In the genomic region with DNA sequence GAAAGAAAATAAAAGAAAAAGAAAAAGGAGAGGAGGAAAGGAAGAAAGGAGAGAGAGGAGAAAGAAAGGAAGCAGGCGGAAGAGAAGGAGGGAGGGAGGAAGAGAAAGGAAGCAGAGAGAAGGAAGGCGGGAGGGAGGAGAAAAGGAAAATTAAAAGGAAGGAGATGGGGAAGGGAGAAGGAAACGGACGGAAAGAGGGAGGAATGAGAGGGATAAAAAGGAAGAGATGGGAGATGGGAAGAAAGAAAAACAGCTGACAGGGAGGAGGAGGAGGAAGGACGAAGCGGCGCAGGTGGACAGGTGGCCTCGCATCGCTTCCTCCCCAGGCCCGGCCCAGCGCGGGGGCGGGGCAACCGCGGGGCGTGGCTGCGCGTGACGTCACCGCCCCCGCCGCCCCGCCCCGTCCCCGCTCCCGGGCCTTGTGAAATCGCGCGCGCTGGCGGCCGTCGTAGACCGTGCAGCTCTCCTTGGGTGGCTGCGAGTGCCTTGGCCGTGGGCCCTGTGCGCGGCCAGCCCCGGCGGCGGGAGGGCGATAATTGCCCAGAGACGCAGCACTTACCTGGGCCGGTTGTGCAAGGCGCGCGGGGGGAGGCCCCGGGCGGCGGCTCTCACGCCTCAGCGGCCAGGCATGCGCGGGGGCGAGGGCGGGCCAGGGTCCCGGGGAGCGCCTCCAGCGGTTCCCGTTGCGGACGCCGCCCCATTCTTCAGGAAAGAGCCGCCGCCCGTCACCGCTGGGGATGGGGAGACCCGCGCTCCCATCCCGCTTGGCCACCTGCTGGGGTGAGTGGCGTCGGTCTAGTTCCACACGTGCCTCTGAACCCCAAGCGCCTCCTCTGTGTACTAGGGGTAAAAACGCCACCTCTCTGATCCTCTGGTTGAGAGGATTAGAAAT, we compare ENCODE assay signal across 8 cellular contexts.
DNase-seq lines count a peak whose midpoint lies in the region; TF ChIP-seq lines count a peak whose summit lies in the region.

No MANE protein-coding gene starts in this region.

- POLR2A ChIA-PET in HEK293 (lab: Yijun Ruan, JAX), result interaction anchor here (0.5 to 0.8 kb wide), 4 partner anchors 9 to 340 kb away, joined by 3 to 4 read pairs (median 4); a partner anchor contains a TSS

- TF ChIP-seq CTCF in HEK293 (tag by site-specific recombination; IDR thresholded peaks at IDR 0.05) (peak; percentile 61; the same call in 1 of the 2 replicates), astrocyte of the spinal cord (IDR thresholded peaks at IDR 0.05; ENCODE audit: low read depth, low read length) (no peak)

- peak overlapping the region; percentile 59; the same call in 1 of the 2 replicates for H3K27ac ChIP-seq in HEK293 (ENCODE audit: extremely low read depth, low read depth, low read length)

- H3K4me3 ChIP-seq in HEK293 (ENCODE audit: low read depth, low read length), result peak overlapping the region; percentile 65
- peak overlapping the region; percentile 39 for H3K4me3 ChIP-seq in astrocyte of the spinal cord (ENCODE audit: low read depth, low read length)
- peak overlapping the region; percentile 38 for H3K4me3 ChIP-seq in iPS-11a (ENCODE audit: low read depth, low read length)
- H3K4me3 ChIP-seq in skeletal muscle cell (ENCODE audit: low read depth, low read length), result peak overlapping the region; percentile 44

- in situ Hi-C loops in astrocyte of the spinal cord (cut with HindIII; ENCODE audit: low sequenced_read_pairs), result no loop called here

- H3K9me3 ChIP-seq in HEK293 (ENCODE audit: control insufficient read depth, insufficient read depth, low read depth, low read length), result no peaks in the 10 kb centered on the region

- no peaks in the 10 kb centered on the region for H3K36me3 ChIP-seq in HEK293 (ENCODE audit: control insufficient read depth in 2 of 2, insufficient read depth in 1 of 2, low read length in 2 of 2)

- CTCF ChIA-PET in HEK293 (lab: Yijun Ruan, JAX), result interaction anchor here (0.9 to 1.2 kb wide), 2 partner anchors 11 to 87 kb away, joined by 3 to 5 read pairs; no protein-coding TSS in a partner anchor

- peak; percentile 94 for DNase-seq in GM03348 (ENCODE audit: low spot score)
- peak; percentile 58 for DNase-seq in NCI-H1092 treated with DMSO at 0.1 percent for 48 hours (lab: John Stamatoyannopoulos, UW)
- peak; percentile 57 for DNase-seq in T-helper 22 cell (ENCODE audit: low read depth)
- peak; percentile 16 for DNase-seq in astrocyte of the spinal cord (ENCODE audit: low read depth, low spot score)
- peak; percentile 10 for DNase-seq in skeletal muscle cell (ENCODE audit: low read depth)
- DNase-seq in T1000 (lab: John Stamatoyannopoulos, UW), result no peak

- H3K4me1 ChIP-seq in HEK293 (ENCODE audit: control insufficient read depth, insufficient read depth, low read length), result peaks cover 3% of the 10 kb centered on the region; the same call in 1 of the 2 replicates

TF ChIP-seq in HEK293, 187 proteins besides CTCF, POLR2A, EP300 and RAD21 (continues in another document):
- TF ChIP-seq, protein P1, sequence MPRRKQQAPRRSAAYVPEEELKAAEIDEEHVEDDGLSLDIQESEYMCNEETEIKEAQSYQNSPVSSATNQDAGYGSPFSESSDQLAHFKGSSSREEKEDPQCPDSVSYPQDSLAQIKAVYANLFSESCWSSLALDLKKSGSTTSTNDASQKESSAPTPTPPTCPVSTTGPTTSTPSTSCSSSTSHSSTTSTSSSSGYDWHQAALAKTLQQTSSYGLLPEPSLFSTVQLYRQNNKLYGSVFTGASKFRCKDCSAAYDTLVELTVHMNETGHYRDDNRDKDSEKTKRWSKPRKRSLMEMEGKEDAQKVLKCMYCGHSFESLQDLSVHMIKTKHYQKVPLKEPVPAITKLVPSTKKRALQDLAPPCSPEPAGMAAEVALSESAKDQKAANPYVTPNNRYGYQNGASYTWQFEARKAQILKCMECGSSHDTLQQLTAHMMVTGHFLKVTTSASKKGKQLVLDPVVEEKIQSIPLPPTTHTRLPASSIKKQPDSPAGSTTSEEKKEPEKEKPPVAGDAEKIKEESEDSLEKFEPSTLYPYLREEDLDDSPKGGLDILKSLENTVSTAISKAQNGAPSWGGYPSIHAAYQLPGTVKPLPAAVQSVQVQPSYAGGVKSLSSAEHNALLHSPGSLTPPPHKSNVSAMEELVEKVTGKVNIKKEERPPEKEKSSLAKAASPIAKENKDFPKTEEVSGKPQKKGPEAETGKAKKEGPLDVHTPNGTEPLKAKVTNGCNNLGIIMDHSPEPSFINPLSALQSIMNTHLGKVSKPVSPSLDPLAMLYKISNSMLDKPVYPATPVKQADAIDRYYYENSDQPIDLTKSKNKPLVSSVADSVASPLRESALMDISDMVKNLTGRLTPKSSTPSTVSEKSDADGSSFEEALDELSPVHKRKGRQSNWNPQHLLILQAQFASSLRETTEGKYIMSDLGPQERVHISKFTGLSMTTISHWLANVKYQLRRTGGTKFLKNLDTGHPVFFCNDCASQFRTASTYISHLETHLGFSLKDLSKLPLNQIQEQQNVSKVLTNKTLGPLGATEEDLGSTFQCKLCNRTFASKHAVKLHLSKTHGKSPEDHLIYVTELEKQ (tag by site-specific recombination; IDR thresholded peaks at IDR 0.05; ENCODE audit: borderline replicate concordance), result no peak
- TF ChIP-seq ZNF76 (tag by site-specific recombination; IDR thresholded peaks at IDR 0.05; ENCODE audit: borderline replicate concordance, low read depth), result no peak
- TF ChIP-seq YY2 (tag by site-specific recombination; IDR thresholded peaks at IDR 0.05), result no peak
- TF ChIP-seq HOXC10 (CRISPR knock-in tag; IDR thresholded peaks at IDR 0.05), result no peak
- no peak for TF ChIP-seq ZNF23 (tag by site-specific recombination; IDR thresholded peaks at IDR 0.05; ENCODE audit: borderline replicate concordance)
- TF ChIP-seq ZNF677 (tag by site-specific recombination; IDR thresholded peaks at IDR 0.05), result no peak
- TF ChIP-seq, protein P2, sequence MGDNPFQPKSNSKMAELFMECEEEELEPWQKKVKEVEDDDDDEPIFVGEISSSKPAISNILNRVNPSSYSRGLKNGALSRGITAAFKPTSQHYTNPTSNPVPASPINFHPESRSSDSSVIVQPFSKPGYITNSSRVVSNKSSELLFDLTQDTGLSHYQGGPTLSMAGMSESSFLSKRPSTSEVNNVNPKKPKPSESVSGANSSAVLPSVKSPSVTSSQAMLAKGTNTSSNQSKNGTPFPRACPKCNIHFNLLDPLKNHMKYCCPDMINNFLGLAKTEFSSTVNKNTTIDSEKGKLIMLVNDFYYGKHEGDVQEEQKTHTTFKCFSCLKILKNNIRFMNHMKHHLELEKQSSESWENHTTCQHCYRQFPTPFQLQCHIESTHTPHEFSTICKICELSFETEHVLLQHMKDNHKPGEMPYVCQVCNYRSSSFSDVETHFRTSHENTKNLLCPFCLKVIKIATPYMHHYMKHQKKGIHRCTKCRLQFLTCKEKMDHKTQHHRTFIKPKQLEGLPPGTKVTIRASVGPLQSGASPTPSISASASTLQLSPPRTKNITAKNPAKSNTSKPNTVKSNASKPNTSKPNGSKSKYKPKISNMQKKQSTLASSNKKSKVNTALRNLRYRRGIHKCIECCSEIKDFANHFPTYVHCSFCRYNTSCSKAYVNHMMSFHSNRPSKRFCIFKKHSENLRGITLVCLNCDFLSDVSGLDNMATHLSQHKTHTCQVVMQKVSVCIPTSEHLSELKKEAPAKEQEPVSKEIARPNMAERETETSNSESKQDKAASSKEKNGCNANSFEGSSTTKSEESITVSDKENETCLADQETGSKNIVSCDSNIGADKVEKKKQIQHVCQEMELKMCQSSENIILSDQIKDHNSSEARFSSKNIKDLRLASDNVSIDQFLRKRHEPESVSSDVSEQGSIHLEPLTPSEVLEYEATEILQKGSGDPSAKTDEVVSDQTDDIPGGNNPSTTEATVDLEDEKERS (tag by site-specific recombination; IDR thresholded peaks at IDR 0.05), result no peak
- peak; percentile 61 for TF ChIP-seq ZNF335 (tag by site-specific recombination; conservative IDR thresholded peaks at IDR 0.05)
- peak; percentile 99 for TF ChIP-seq PRDM1 (tag by site-specific recombination; IDR thresholded peaks at IDR 0.05)
- TF ChIP-seq ZNF10 (tag by site-specific recombination; IDR thresholded peaks at IDR 0.05), result no peak
- no peak for TF ChIP-seq FEZF1 (tag by site-specific recombination; IDR thresholded peaks at IDR 0.05)
- peak; percentile 82 for TF ChIP-seq ZEB2 (tag by site-specific recombination; IDR thresholded peaks at IDR 0.05)
- no peak for TF ChIP-seq ZNF610 (tag by site-specific recombination; IDR thresholded peaks at IDR 0.05; ENCODE audit: borderline replicate concordance)
- no peak for TF ChIP-seq ZNF433 (tag by site-specific recombination; IDR thresholded peaks at IDR 0.05; ENCODE audit: low read depth)
- no peak for TF ChIP-seq ZNF24 (tag by site-specific recombination; IDR thresholded peaks at IDR 0.05)
- TF ChIP-seq ZNF223 (tag by site-specific recombination; IDR thresholded peaks at IDR 0.05), result no peak
- TF ChIP-seq ZNF140 (tag by site-specific recombination; IDR thresholded peaks at IDR 0.05), result no peak
- no peak for TF ChIP-seq ZNF830 (tag by site-specific recombination; IDR thresholded peaks at IDR 0.05; ENCODE audit: low read depth)
- TF ChIP-seq, protein P3, sequence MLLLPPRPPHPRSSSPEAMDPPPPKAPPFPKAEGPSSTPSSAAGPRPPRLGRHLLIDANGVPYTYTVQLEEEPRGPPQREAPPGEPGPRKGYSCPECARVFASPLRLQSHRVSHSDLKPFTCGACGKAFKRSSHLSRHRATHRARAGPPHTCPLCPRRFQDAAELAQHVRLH (tag by site-specific recombination; IDR thresholded peaks at IDR 0.05), result peak; percentile 23; the same call in 1 of the 2 replicates
- no peak for TF ChIP-seq ZNF600 (tag by site-specific recombination; IDR thresholded peaks at IDR 0.05)
- TF ChIP-seq ZNF133 (tag by site-specific recombination; IDR thresholded peaks at IDR 0.05), result no peak
